In genomic region chr11:8792636-8793035, GRCh38 we compare ENCODE assay signal across 17 cellular contexts.
"Had no signal": no experiment of that assay in that cellular context is flagged by ENCODE, and none has a peak within 500 bp of the region (broad histone marks: within the 10 kb centered on the region; RNA-seq: fewer than 3 reads in every experiment).

No MANE protein-coding gene starts in this region.

- H3K27me3 ChIP-seq: brain microvascular endothelial cell, colonic mucosa, tibial nerve had no signal

- DNase-seq: activated CD4-positive, alpha-beta T cell treated with anti-CD3 and anti-CD28 coated beads, Interleukin-2, amount 10 ng/mL, durations not matched to agents 24 days and 14 days; activated CD4-positive, CD25-positive, alpha-beta regulatory T cell; activated CD8-positive, alpha-beta T cell treated with anti-CD3 and anti-CD28 coated beads for 36 hours; activated naive CD4-positive, alpha-beta T cell treated with anti-CD3 and anti-CD28 coated beads for 36 hours; activated T-cell treated with anti-CD3 and anti-CD28 coated beads, Interleukin-2, amount 50 U/mL, for 1 hour; anterior cingulate cortex; brain microvascular endothelial cell; colonic mucosa; nephron progenitor cell; nucleus accumbens; posterior cingulate gyrus; stimulated activated naive CD8-positive, alpha-beta T cell treated with anti-CD3 and anti-CD28 coated beads, Interleukin-15, Interleukin-2, amounts not matched to agents 100 U/mL and 50 U/mL, for 24 hours; T-helper 1 cell; T-helper 9 cell had no signal

- H3K4me3 ChIP-seq: colonic mucosa, skin epidermis, tibial nerve had no signal

- ATAC-seq: activated CD8-positive, alpha-beta T cell treated with anti-CD3 and anti-CD28 coated beads for 36 hours; activated T-helper 17 cell treated with anti-CD3 and anti-CD28 coated beads, Interleukin-2, amount 50 U/mL, for 72 hours; stimulated activated naive CD8-positive, alpha-beta T cell treated with anti-CD3 and anti-CD28 coated beads, Interleukin-15, Interleukin-2, amounts not matched to agents 100 U/mL and 50 U/mL, for 24 hours had no signal

- H3K27ac ChIP-seq: brain microvascular endothelial cell, skin epidermis, tibial nerve had no signal

- H3K36me3 ChIP-seq: brain microvascular endothelial cell, colonic mucosa, tibial nerve had no signal

- H3K9me3 ChIP-seq: colonic mucosa, tibial nerve had no signal
